ENCODE assay signal across 1 cellular context in the genomic region with DNA sequence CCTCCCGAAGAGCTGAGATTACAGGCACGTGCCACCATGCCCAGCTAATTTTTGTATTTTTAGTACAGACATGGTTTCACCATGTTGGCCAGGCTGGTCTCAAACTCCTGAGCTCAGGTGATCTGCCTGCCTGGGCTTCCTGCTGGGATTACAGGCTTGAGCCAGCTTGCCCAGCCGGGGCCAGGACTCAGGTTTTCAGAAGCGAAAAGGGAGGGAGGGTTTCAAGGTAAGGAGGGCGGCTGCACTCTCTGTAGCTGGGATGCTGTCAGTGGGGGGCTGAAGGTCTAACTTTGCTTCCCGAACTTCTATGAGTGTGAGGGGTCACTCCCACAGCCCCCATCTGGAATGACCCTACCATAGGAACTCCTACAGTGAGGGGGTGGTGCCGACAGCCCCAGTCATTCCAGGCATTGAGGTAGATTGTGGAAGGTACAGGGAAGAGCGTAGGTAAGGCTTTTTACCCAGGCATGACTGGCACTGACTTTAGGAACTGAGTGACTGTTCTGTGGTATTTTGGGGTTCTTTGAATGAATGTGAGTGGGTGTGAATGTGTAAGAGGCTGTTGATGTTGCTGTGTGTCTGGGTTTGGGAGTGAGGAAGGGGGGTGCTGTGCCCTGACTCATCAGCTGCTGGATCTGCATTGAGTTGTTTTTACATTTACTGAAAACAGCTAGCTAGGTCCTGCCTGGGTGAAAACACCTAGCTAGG.
TF ChIP-seq lines count a peak whose summit lies in the region.

No MANE protein-coding gene starts in this region.

TF ChIP-seq in H1, 55 proteins besides CTCF, POLR2A, EP300 and RAD21:
- TF ChIP-seq POU5F1 (IDR thresholded peaks at IDR 0.05; ENCODE audit: low read depth, low read length), result no peak
- TF ChIP-seq YY1 (IDR thresholded peaks at IDR 0.05; ENCODE audit: low read depth, low read length), result 0 out of 2 replicates have a peak, but pooled peaks have one; percentile 8
- no peak for TF ChIP-seq GTF2F1 (IDR thresholded peaks at IDR 0.05; ENCODE audit: borderline replicate concordance, low read depth, low read length)
- no peak for TF ChIP-seq SP1 (IDR thresholded peaks at IDR 0.05; ENCODE audit: low read depth, low read length)
- TF ChIP-seq CEBPB (IDR thresholded peaks at IDR 0.05; ENCODE audit: low read depth, low read length), result no peak
- TF ChIP-seq PHF8 (conservative IDR thresholded peaks at IDR 0.05; ENCODE audit: low read depth, low read length), result no peak
- TF ChIP-seq KDM5A (IDR thresholded peaks at IDR 0.05; ENCODE audit: low read length), result no peak
- no peak for TF ChIP-seq BRCA1 (IDR thresholded peaks at IDR 0.05; ENCODE audit: low read depth, low read length)
- TF ChIP-seq JUND (IDR thresholded peaks at IDR 0.05; ENCODE audit: low read length), result peak; percentile 67; the same call in 1 of the 2 replicates
- no peak for TF ChIP-seq KDM1A (IDR thresholded peaks at IDR 0.05; ENCODE audit: borderline replicate concordance, low read length)
- TF ChIP-seq KDM4A (IDR thresholded peaks at IDR 0.05; ENCODE audit: low read depth, low read length, severe bottlenecking), result peak; percentile 26
- no peak for TF ChIP-seq SIX5 (IDR thresholded peaks at IDR 0.05; ENCODE audit: low read depth, low read length)
- TF ChIP-seq EZH2 (IDR thresholded peaks at IDR 0.05; ENCODE audit: low read depth, low read length, severe bottlenecking), result no peak
- no peak for TF ChIP-seq CTBP2 (IDR thresholded peaks at IDR 0.05; ENCODE audit: borderline replicate concordance, insufficient read depth, insufficient read length, low read length)
- TF ChIP-seq POLR2AphosphoS5 (IDR thresholded peaks at IDR 0.05; ENCODE audit: low read depth, low read length), result no peak
- TF ChIP-seq TAF7 (optimal IDR thresholded peaks at IDR 0.05; ENCODE audit: borderline replicate concordance, low read depth, low read length), result peak; percentile 9
- no peak for TF ChIP-seq ZNF274 (IDR thresholded peaks at IDR 0.05; ENCODE audit: borderline replicate concordance, extremely low read depth, low read length)
- peak; percentile 44; the same call in 1 of the 2 replicates for TF ChIP-seq TBP (IDR thresholded peaks at IDR 0.05; ENCODE audit: low read depth, low read length)
- TF ChIP-seq RBBP5 (IDR thresholded peaks at IDR 0.05; ENCODE audit: borderline replicate concordance, low read depth, low read length), result no peak
- TF ChIP-seq TEAD4 (IDR thresholded peaks at IDR 0.05; ENCODE audit: low read depth, low read length), result no peak
- TF ChIP-seq HDAC2 (IDR thresholded peaks at IDR 0.05; ENCODE audit: borderline replicate concordance in 1 of 2, low read depth in 2 of 2, low read length in 2 of 2), result no peak
- no peak for TF ChIP-seq TCF12 (IDR thresholded peaks at IDR 0.05; ENCODE audit: low read depth, low read length)
- no peak for TF ChIP-seq EGR1 (IDR thresholded peaks at IDR 0.05; ENCODE audit: borderline replicate concordance, low read depth, low read length)
- TF ChIP-seq, protein P1, sequence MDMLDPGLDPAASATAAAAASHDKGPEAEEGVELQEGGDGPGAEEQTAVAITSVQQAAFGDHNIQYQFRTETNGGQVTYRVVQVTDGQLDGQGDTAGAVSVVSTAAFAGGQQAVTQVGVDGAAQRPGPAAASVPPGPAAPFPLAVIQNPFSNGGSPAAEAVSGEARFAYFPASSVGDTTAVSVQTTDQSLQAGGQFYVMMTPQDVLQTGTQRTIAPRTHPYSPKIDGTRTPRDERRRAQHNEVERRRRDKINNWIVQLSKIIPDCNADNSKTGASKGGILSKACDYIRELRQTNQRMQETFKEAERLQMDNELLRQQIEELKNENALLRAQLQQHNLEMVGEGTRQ (IDR thresholded peaks at IDR 0.05; ENCODE audit: low read length), result no peak
- no peak for TF ChIP-seq SIRT6 (IDR thresholded peaks at IDR 0.05; ENCODE audit: low read length)
- TF ChIP-seq, protein P2, sequence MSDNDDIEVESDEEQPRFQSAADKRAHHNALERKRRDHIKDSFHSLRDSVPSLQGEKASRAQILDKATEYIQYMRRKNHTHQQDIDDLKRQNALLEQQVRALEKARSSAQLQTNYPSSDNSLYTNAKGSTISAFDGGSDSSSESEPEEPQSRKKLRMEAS (IDR thresholded peaks at IDR 0.05), result peak; percentile 50; the same call in 1 of the 2 replicates
- TF ChIP-seq ASH2L (IDR thresholded peaks at IDR 0.05; ENCODE audit: low read length), result peak; percentile 58
- 0 out of 2 replicates have a peak, but pooled peaks have one; percentile 7 for TF ChIP-seq CREB1 (IDR thresholded peaks at IDR 0.05)
- no peak for TF ChIP-seq BACH1 (IDR thresholded peaks at IDR 0.05; ENCODE audit: low read length)
TF ChIP-seq in H1: peak in this region for 8.
